Comparison of ENCODE assay signal across 13 cellular contexts in the genomic region with DNA sequence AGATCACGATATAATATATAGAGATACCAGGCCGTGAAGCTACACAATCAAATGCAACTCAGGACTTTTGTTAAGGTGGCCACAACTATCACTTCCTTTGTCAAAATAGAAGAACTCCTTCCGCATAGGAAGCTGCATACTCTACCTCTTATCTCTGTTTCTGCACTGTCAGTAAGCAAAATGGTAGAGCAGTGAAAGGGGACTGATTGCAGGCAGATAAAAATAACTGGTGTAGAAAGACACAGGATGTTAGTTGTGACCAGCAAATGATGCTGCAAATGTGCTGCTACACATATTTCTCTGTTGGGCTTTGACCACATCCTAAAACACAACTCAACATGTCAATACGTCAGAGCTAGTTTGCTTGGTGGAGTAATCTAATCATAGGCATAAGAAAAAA. TPM values are rescaled to one million over a fixed set of nuclear protein-coding genes. Genes with fewer than 3 reads are reported as not detected.
A peak's percentile ranks its signal among the peaks of the same experiment; 100 is the strongest.
DNase-seq lines count a peak whose midpoint lies in the region; ATAC-seq and TF ChIP-seq lines count a peak whose summit lies in the region.
"Had no signal": no experiment of that assay in that cellular context is flagged by ENCODE, and none has a peak within 500 bp of the region (broad histone marks: within the 10 kb centered on the region; RNA-seq: fewer than 3 reads in every experiment).

No MANE protein-coding gene starts in this region.

- H3K27ac Mint-ChIP-seq in T-cell: peak overlapping the region; percentile 81 to 88

- H3K36me3 Mint-ChIP-seq in T-cell: peaks cover 6% of the 10 kb centered on the region

- POLR2A ChIA-PET in T-cell (lab: Charles Lee): interaction anchor here in 1 of 2 donors (0.9 to 1.2 kb wide), 5 partner anchors 17 to 682 kb away, joined by 3 to 6 read pairs (median 4); no protein-coding TSS in a partner anchor

- H3K4me1 ChIP-seq in lower lobe of right lung: no peaks in the 10 kb centered on the region

- H3K36me3 ChIP-seq in lower lobe of right lung: no peaks in the 10 kb centered on the region
- H3K36me3 ChIP-seq: cardiac muscle cell had no signal

- no peak overlapping the region for H3K27ac ChIP-seq in lower lobe of right lung
- H3K27ac ChIP-seq: cardiac muscle cell had no signal

- H3K4me3 Mint-ChIP-seq in T-cell: peak overlapping the region; percentile 1 to 55 (median 50)

- H3K9me3 Mint-ChIP-seq in T-cell: peaks cover 6 to 16% (median 12%) of the 10 kb centered on the region in 3 donors

- peak; percentile 80 for ATAC-seq in GM19455 (IDR thresholded peaks at IDR 0.05; ENCODE audit: unreplicated experiment)
- ATAC-seq in T-cell (replicated peaks in 1 of 4): peak; percentile 87 to 96 (median 94)
- peak; percentile 47 to 63 for ATAC-seq in lower lobe of right lung

- H3K4me1 Mint-ChIP-seq in T-cell: peaks cover 22 to 31% (median 26%) of the 10 kb centered on the region in 3 donors

- intact Hi-C loops in lower lobe of right lung (cut with DNase I): no loop called here

- CTCF ChIA-PET in T-cell (lab: Charles Lee): interaction anchor here in 1 of 2 donors (1.0 to 1.9 kb wide), 4 partner anchors 12 to 329 kb away, joined by 3 to 12 read pairs (median 7); a partner anchor contains a TSS

- no peaks in the 10 kb centered on the region for H3K27me3 ChIP-seq in lower lobe of right lung (ENCODE audit: low read depth)
- H3K27me3 ChIP-seq: cardiac muscle cell had no signal

- no peaks in the 10 kb centered on the region for H3K9me3 ChIP-seq in lower lobe of right lung

- H3K27me3 Mint-ChIP-seq in T-cell: no peaks in the 10 kb centered on the region

- H3K4me3 ChIP-seq in GM12864 (ENCODE audit: low read depth, low read length) (no peak overlapping the region), lower lobe of right lung (no peak overlapping the region)
- H3K4me3 ChIP-seq: cardiac muscle cell had no signal

- DNase-seq in GM12864 (ENCODE audit: low read depth) (peak; percentile 21), T-cell (peak in 27 of 34 experiments; percentile 7 to 75 (median 44)), lower lobe of right lung (no peak), NCI-H2107 (lab: John Stamatoyannopoulos, UW) (no peak), SW480 (ENCODE audit: low spot score) (no peak)
- DNase-seq in stimulated activated CD4-positive, alpha-beta T cell treated with anti-CD3 and anti-CD28 coated beads, Interleukin-4, amount 100 ng/mL, for 24 hours: no peak
- DNase-seq: activated CD8-positive, alpha-beta memory T cell treated with anti-CD3 and anti-CD28 coated beads, Interleukin-2, amount 50 U/mL, for 4 hours; COR-L47; erythroblast; posterior cingulate gyrus had no signal

- TF ChIP-seq CTCF in GM12864 (IDR thresholded peaks at IDR 0.05; ENCODE audit: low read depth, low read length, missing control alignments) (no peak), lower lobe of right lung (IDR thresholded peaks at IDR 0.05) (no peak)

RNA-seq across cellular contexts. Expression of a gene that starts 16.3 kb away (rescaled TPM):
- total RNA-seq in T-cell: 100 to 1,000 TPM in 3 of 5 donors, 10 to 100 TPM in 2; 91.3 to 146 (median 113) TPM
- total RNA-seq in lower lobe of right lung: 1.3 TPM
- total RNA-seq: cardiac muscle cell, mesenteric fat pad had no signal

RNA-seq across cellular contexts. Expression of a gene that starts 49.1 kb away (rescaled TPM):
- total RNA-seq in T-cell (under 1 TPM in 1 of 5 donors, not detected in 4; 0.50 TPM), lower lobe of right lung (not detected)
- total RNA-seq: cardiac muscle cell, mesenteric fat pad had no signal

Comparison
In these comparisons a context has a peak if more than half of its experiments do, and no peak if none do; other contexts are left out.
1. DNase-seq: peak in GM12864 (single experiment) and T-cell (27 of 34); none in lower lobe of right lung (single experiment), NCI-H2107 (single experiment), SW480 (single experiment) and stimulated activated CD4-positive, alpha-beta T cell treated with anti-CD3 and anti-CD28 coated beads, Interleukin-4, amount 100 ng/mL, for 24 hours (single experiment).
2. RNA of a gene that starts 16.3 kb away (total RNA-seq): 91.3 to 146 TPM in T-cell; 1.3 TPM in lower lobe of right lung (single experiment); every median in the first group is over 10 times any median in the second.
3. Peak in every context shown above with its lines, with median percentiles within 50 percentile points of each other: ATAC-seq.